Comparison of ENCODE assay signal across 8 cellular contexts in the genomic region with DNA sequence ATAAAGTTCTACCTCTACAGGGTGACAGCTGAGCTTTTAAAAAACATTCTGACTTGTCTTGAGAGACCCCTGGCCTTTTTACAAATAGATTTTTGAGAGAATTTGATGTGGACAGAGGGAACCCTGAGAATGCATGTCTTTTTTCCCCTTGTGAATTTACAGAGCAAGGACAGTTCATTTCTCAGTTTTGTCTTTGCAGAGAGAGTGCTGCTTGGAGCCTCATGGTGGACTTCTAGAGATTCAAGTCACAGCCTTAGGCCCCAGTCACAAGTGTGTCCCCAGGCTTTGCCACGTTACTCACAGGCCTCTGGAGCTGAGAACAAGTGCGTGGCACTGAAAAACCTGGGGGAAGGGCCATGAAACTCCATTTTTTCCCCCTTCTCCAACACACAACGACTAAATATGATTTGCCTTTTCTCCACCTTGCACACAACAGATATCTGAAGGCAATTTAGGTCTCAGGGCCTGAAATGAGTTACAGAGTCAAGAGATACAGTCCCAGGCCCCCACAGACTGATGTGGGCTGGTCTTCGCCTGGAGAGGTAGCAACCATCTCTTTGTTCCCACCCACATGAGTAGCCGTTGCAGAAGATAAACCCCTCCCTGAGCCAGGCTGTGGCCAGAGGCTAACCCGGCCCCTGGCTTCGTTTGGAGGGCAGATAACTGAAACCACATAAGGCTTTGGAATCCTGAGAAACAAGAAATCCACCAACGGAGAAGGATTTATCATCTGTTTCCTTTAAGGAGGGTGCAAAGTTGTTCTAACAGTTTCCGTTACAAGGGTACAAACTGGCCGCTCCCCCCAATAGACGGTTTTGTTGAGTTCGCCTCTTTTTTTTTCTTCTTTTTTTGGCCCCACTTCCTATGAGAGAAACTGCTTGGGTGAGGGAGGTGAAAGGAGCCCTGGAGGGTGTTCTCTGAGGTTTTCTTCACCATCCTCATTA. TPM values are rescaled to one million over a fixed set of nuclear protein-coding genes. Genes with fewer than 3 reads are reported as not detected.
DNase-seq lines count a peak whose midpoint lies in the region; ATAC-seq and TF ChIP-seq lines count a peak whose summit lies in the region.

No MANE protein-coding gene starts in this region.

- in situ Hi-C loops in GM13977 (cut with MboI; ENCODE audit: low pct_unique_long_range_greater_than_20kb, low sequenced_read_pairs, unreplicated experiment): no loop called here

- H3K4me3 ChIP-seq in fibroblast of the aortic adventitia (ENCODE audit: low read depth, low read length): peak overlapping the region; percentile 86

- peaks cover 85 to 88% of the 10 kb centered on the region in 2 donors for H3K4me1 Mint-ChIP-seq in natural killer cell treated with Interleukin-12 subunit alpha and Interleukin-12 subunit beta and Interleukin-15 and Interleukin-18, amount 100 ng/mL, for 72 hours (ENCODE audit: low read depth in 2 of 2)

- H3K27me3 Mint-ChIP-seq in natural killer cell treated with Interleukin-12 subunit alpha and Interleukin-12 subunit beta and Interleukin-15 and Interleukin-18, amount 100 ng/mL, for 72 hours: no peaks in the 10 kb centered on the region

- H3K27ac Mint-ChIP-seq in natural killer cell treated with Interleukin-12 subunit alpha and Interleukin-12 subunit beta and Interleukin-15 and Interleukin-18, amount 100 ng/mL, for 72 hours: peak overlapping the region; percentile 99 to 100

- no peaks in the 10 kb centered on the region for H3K9me3 Mint-ChIP-seq in natural killer cell treated with Interleukin-12 subunit alpha and Interleukin-12 subunit beta and Interleukin-15 and Interleukin-18, amount 100 ng/mL, for 72 hours

- peak; percentile 36 to 44 for ATAC-seq in natural killer cell treated with Interleukin-12 subunit alpha and Interleukin-12 subunit beta and Interleukin-15 and Interleukin-18, amount 100 ng/mL, for 72 hours
- no peak for ATAC-seq in HG03432 (IDR thresholded peaks at IDR 0.05; ENCODE audit: unreplicated experiment)

- TF ChIP-seq CTCF in GM13977 (IDR thresholded peaks at IDR 0.05; ENCODE audit: extremely low read depth, insufficient read depth, missing control alignments): no peak
- TF ChIP-seq CTCF in fibroblast of the aortic adventitia (IDR thresholded peaks at IDR 0.05; ENCODE audit: insufficient read depth, low read length): no peak

- DNase-seq in AG08396 (ENCODE audit: low spot score) (peak; percentile 82), GM13977 (ENCODE audit: low spot score) (peak; percentile 74), NCI-H510A (lab: John Stamatoyannopoulos, UW) (peak; percentile 55), fibroblast of the aortic adventitia (ENCODE audit: low read depth) (peak; percentile 93), NCI-H2171 (lab: John Stamatoyannopoulos, UW) (no peak)
- peak; percentile 60 to 64 for DNase-seq in activated T-cell treated with anti-CD3 and anti-CD28 coated beads, Interleukin-2, amount 50 U/mL, for 48 hours
- peak; percentile 77 for DNase-seq in natural killer cell treated with Interleukin-12 subunit alpha and Interleukin-12 subunit beta and Interleukin-15 and Interleukin-18, amount 100 ng/mL, for 72 hours (ENCODE audit: low spot score)

- peak overlapping the region; percentile 94 for H3K4me3 Mint-ChIP-seq in natural killer cell treated with Interleukin-12 subunit alpha and Interleukin-12 subunit beta and Interleukin-15 and Interleukin-18, amount 100 ng/mL, for 72 hours

- peaks cover 22% of the 10 kb centered on the region for H3K36me3 Mint-ChIP-seq in natural killer cell treated with Interleukin-12 subunit alpha and Interleukin-12 subunit beta and Interleukin-15 and Interleukin-18, amount 100 ng/mL, for 72 hours

RNA-seq across cellular contexts. Expression of a gene that starts 1.0 kb away (rescaled TPM):
- 11.5 and 18.1 TPM in 2 replicates for total RNA-seq in fibroblast of the aortic adventitia (ENCODE audit: low replicate concordance)
- 10 to 100 TPM; 44.3 to 60.2 TPM for total RNA-seq in natural killer cell treated with Interleukin-12 subunit alpha and Interleukin-12 subunit beta and Interleukin-15 and Interleukin-18, amount 100 ng/mL, for 72 hours

RNA-seq across cellular contexts. Expression of a gene that starts 39.8 kb away (rescaled TPM):
- total RNA-seq in fibroblast of the aortic adventitia (ENCODE audit: low replicate concordance): 2.5 and 10.4 TPM in 2 replicates
- total RNA-seq in natural killer cell treated with Interleukin-12 subunit alpha and Interleukin-12 subunit beta and Interleukin-15 and Interleukin-18, amount 100 ng/mL, for 72 hours: 100 to 1,000 TPM in 1 of 2 donors, 10 to 100 TPM in 1; 87.2 to 106 TPM
